ENCODE assay signal across 8 cellular contexts in the genomic region with DNA sequence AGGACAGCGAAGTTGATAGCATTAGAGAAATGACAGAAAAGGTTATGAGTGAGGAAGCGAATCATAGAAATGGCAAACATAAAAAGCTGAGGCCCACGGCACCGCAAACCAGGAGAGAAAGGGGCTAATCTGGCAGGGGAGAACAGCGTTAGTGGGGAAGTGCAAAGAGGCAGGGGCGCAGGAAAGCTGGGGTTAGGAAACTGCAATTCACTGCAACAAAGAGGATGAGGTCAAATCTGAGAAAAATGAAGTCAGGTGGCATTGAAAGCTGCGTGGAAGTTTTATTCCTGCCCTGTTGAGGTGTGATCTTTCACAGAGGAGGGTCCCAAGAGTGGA. TPM values are rescaled to one million over a fixed set of nuclear protein-coding genes. Genes with fewer than 3 reads are reported as not detected.
A peak's percentile ranks its signal among the peaks of the same experiment; 100 is the strongest.
DNase-seq lines count a peak whose midpoint lies in the region; ATAC-seq and TF ChIP-seq lines count a peak whose summit lies in the region.

No MANE protein-coding gene starts in this region.

- no peaks in the 10 kb centered on the region for H3K9me3 Mint-ChIP-seq in activated naive CD4-positive, alpha-beta T cell treated with anti-CD3 and anti-CD28 coated beads, Interleukin-2, amount 50 U/mL, for 72 hours
- no peaks in the 10 kb centered on the region for H3K9me3 Mint-ChIP-seq in stimulated activated naive CD8-positive, alpha-beta T cell treated with anti-CD3 and anti-CD28 coated beads, Interleukin-15, amount 100 ng/mL, for 72 hours

- H4K20me1 ChIP-seq in DND-41 (ENCODE audit: insufficient read depth, low read length): peaks cover 6% of the 10 kb centered on the region; the same call in 1 of the 2 replicates

- H3K4me3 ChIP-seq in DND-41 (ENCODE audit: low read depth in 1 of 2, low read length in 2 of 2) (peak overlapping the region; percentile 82 to 99; a peak in 3 of 4 replicates), iPS DF 6.9 (ENCODE audit: low read length) (peak overlapping the region; percentile 48; the same call in 1 of the 2 replicates)

- H2AFZ ChIP-seq in DND-41 (ENCODE audit: low read depth, low read length): peak overlapping the region; percentile 90

- H3K4me1 ChIP-seq in DND-41 (ENCODE audit: insufficient read depth, low read length) (peaks cover 34% of the 10 kb centered on the region), iPS DF 6.9 (ENCODE audit: control insufficient read depth, insufficient read depth, low read length) (no peaks in the 10 kb centered on the region; the same call in 1 of the 2 replicates)

- H3K27ac Mint-ChIP-seq in activated naive CD4-positive, alpha-beta T cell treated with anti-CD3 and anti-CD28 coated beads, Interleukin-2, amount 50 U/mL, for 72 hours: peak overlapping the region; percentile 71 to 92
- H3K27ac Mint-ChIP-seq in stimulated activated naive CD8-positive, alpha-beta T cell treated with anti-CD3 and anti-CD28 coated beads, Interleukin-15, amount 100 ng/mL, for 72 hours: peak overlapping the region; percentile 43 to 80

- peak overlapping the region; percentile 70 for H3K27ac ChIP-seq in DND-41 (ENCODE audit: low read length)
- no peak overlapping the region for H3K27ac ChIP-seq in iPS DF 6.9 (ENCODE audit: low read length)

- peaks cover 6 to 11% of the 10 kb centered on the region in 2 donors for H3K36me3 Mint-ChIP-seq in activated naive CD4-positive, alpha-beta T cell treated with anti-CD3 and anti-CD28 coated beads, Interleukin-2, amount 50 U/mL, for 72 hours

- H3K79me2 ChIP-seq in DND-41 (ENCODE audit: insufficient read depth, low read length): peaks cover 43% of the 10 kb centered on the region

- no peaks in the 10 kb centered on the region for H3K9me3 ChIP-seq in DND-41 (ENCODE audit: insufficient read depth, low read length, severe bottlenecking)
- no peaks in the 10 kb centered on the region for H3K9me3 ChIP-seq in iPS DF 6.9 (ENCODE audit: control insufficient read depth, insufficient read depth, low read length)

- H3K27me3 ChIP-seq in DND-41 (ENCODE audit: insufficient read depth, low read length, poor library complexity) (no peaks in the 10 kb centered on the region), iPS DF 6.9 (ENCODE audit: control insufficient read depth, insufficient read depth, low read length) (no peaks in the 10 kb centered on the region)

- DNase-seq in DND-41 (no peak), iPS DF 6.9 (ENCODE audit: low read depth, low spot score) (no peak), omental fat pad (ENCODE audit: low spot score) (no peak), A172 (ENCODE audit: low spot score) (no peak), RKO (ENCODE audit: low spot score) (no peak)
- no peak for DNase-seq in activated naive CD4-positive, alpha-beta T cell treated with anti-CD3 and anti-CD28 coated beads, Interleukin-2, amount 50 U/mL, for 72 hours (ENCODE audit: low spot score in 2 of 2)
- no peak for DNase-seq in stimulated activated naive CD8-positive, alpha-beta T cell treated with anti-CD3 and anti-CD28 coated beads, Interleukin-15, amount 100 ng/mL, for 72 hours

- peak; percentile 25 for ATAC-seq in DND-41 (ENCODE audit: insufficient read depth, low read depth)
- ATAC-seq in HG03469 (IDR thresholded peaks at IDR 0.05; ENCODE audit: unreplicated experiment): peak; percentile 9
- peak in 1 of 2 donors; percentile 9 for ATAC-seq in activated naive CD4-positive, alpha-beta T cell treated with anti-CD3 and anti-CD28 coated beads, Interleukin-2, amount 50 U/mL, for 72 hours
- no peak for ATAC-seq in stimulated activated naive CD8-positive, alpha-beta T cell treated with anti-CD3 and anti-CD28 coated beads, Interleukin-15, amount 100 ng/mL, for 72 hours
- ATAC-seq in omental fat pad (ENCODE audit: low FRiP score): no peak

- peak overlapping the region; percentile 90 for H3K9ac ChIP-seq in DND-41 (ENCODE audit: low read depth, low read length)

- H3K4me2 ChIP-seq in DND-41 (ENCODE audit: insufficient read depth, low read length): peak overlapping the region; percentile 64

- H3K27me3 Mint-ChIP-seq in stimulated activated naive CD8-positive, alpha-beta T cell treated with anti-CD3 and anti-CD28 coated beads, Interleukin-15, amount 100 ng/mL, for 72 hours: no peaks in the 10 kb centered on the region

- no peak for TF ChIP-seq CTCF in DND-41 (IDR thresholded peaks at IDR 0.05; ENCODE audit: borderline replicate concordance, extremely low read depth, low read length, poor library complexity, severe bottlenecking)
- TF ChIP-seq CTCF in omental fat pad (IDR thresholded peaks at IDR 0.05): no peak

- WGBS in iPS DF 6.9 (ENCODE audit: insufficient coverage, insufficient read length): no CpG with 5 or more reads among the region's 7 CpGs

- peaks cover 36% of the 10 kb centered on the region for H3K4me1 Mint-ChIP-seq in stimulated activated naive CD8-positive, alpha-beta T cell treated with anti-CD3 and anti-CD28 coated beads, Interleukin-15, amount 100 ng/mL, for 72 hours

- H3K36me3 ChIP-seq in DND-41 (ENCODE audit: insufficient read depth, low read length): no peaks in the 10 kb centered on the region
- no peaks in the 10 kb centered on the region for H3K36me3 ChIP-seq in iPS DF 6.9 (ENCODE audit: control insufficient read depth, insufficient read depth, low read length)

- peak overlapping the region; percentile 81 to 83 for H3K4me3 Mint-ChIP-seq in stimulated activated naive CD8-positive, alpha-beta T cell treated with anti-CD3 and anti-CD28 coated beads, Interleukin-15, amount 100 ng/mL, for 72 hours

RNA-seq across cellular contexts. Expression of gene ABI2, which starts 0.6 kb away (rescaled TPM):
- total RNA-seq in activated naive CD4-positive, alpha-beta T cell treated with anti-CD3 and anti-CD28 coated beads, Interleukin-2, amount 50 U/mL, for 72 hours: 10 to 100 TPM; 45.3 to 46.1 TPM
- 10 to 100 TPM; 19.8 to 25.1 (median 22.8) TPM for total RNA-seq in omental fat pad
- total RNA-seq in A172 (2014; rRNA removed; shearing (Covaris generic)): 57.9 and 64.0 TPM in 2 replicates

Comparison
In these comparisons a context has a peak if more than half of its experiments do, and no peak if none do; other contexts are left out.
1. ATAC-seq: peak in DND-41 (single experiment) and HG03469 (single experiment); none in stimulated activated naive CD8-positive, alpha-beta T cell treated with anti-CD3 and anti-CD28 coated beads, Interleukin-15, amount 100 ng/mL, for 72 hours (single experiment) and omental fat pad (single experiment).